In the genomic region with DNA sequence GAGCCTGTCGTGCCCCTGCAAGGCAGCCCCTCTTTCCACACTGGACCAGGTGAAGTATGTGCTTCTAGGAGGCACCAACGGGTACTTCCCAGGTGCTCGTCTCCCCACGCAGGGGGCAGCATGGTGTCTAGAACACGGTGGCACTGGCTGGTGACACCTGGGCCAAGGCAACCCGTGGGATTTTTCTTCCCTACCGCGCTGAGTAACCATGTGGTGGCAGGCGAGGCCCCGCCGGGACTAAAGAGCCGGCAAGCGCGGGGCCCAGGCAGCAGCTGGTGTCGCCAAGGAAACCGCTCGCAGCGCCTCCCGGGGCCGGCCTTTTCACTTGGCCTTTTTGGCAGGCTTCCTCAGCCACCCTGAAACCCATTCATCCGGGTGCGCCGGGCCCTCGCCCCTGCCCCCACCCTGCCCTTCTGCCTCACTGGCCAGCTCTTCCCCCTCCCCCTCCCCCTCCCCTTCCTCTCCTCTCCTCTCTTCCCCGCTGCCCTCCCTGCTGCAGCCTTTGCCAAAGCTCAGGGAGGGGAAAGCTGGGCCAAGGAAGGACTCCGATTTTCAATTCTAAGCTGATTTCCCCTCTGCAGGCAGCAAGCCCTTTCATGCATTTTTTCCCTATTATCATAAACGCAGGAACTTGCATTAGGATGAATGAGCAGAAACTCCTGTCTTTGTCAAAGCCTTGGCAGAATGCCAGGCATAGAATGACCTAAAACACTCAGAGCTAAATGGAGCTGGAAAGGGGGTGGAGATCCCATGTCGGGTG, we compare ENCODE assay signal across 1 cellular context.
A peak's percentile ranks its signal among the peaks of the same experiment; 100 is the strongest.
TF ChIP-seq lines count a peak whose summit lies in the region.

No MANE protein-coding gene starts in this region.

TF ChIP-seq in H1, 55 proteins besides CTCF, POLR2A, EP300 and RAD21 (continued from another document):
- TF ChIP-seq KDM1A (IDR thresholded peaks at IDR 0.05; ENCODE audit: borderline replicate concordance, low read length) (no peak), EGR1 (IDR thresholded peaks at IDR 0.05; ENCODE audit: borderline replicate concordance, low read depth, low read length) (no peak), SIN3A (conservative IDR thresholded peaks at IDR 0.05 in 1 of 2, IDR thresholded peaks at IDR 0.05 in 1 of 2; ENCODE audit: low read depth in 1 of 2, low read length in 2 of 2) (peak; percentile 90 to 91; a peak in 3 of 4 replicates), YY1 (IDR thresholded peaks at IDR 0.05; ENCODE audit: low read depth, low read length) (0 out of 2 replicates have a peak, but pooled peaks have one; percentile 60)
